7 cellular contexts compared by ENCODE assay signal in genomic region chr7:105028941-105029340, GRCh38. TPM values are rescaled to one million over a fixed set of nuclear protein-coding genes. Genes with fewer than 3 reads are reported as not detected.
DNase-seq lines count a peak whose midpoint lies in the region; ATAC-seq and TF ChIP-seq lines count a peak whose summit lies in the region.
"Not testable (repeated sequence)": the region's sequence is repeated elsewhere in the genome, so short reads cannot be mapped to it uniquely, and the experiment has no call there.

No MANE protein-coding gene starts in this region.

- not testable (repeated sequence) for H3K79me1 ChIP-seq in trophoblast cell (ENCODE audit: low read length)

- not testable (repeated sequence) for ATAC-seq in CD4-positive, CD25-positive, alpha-beta regulatory T cell (ENCODE audit: low read depth in 2 of 2); naive B cell (ENCODE audit: low read depth in 2 of 2)
- ATAC-seq in activated naive CD4-positive, alpha-beta T cell treated with anti-CD3 and anti-CD28 coated beads, Interleukin-2, amount 50 U/mL, for 72 hours, result peak in 1 of 2 donors; percentile 37

- peaks cover 84% of the 10 kb centered on the region for H3K4me1 ChIP-seq in CD4-positive, CD25-positive, alpha-beta regulatory T cell (ENCODE audit: control insufficient read depth, insufficient read depth, low read length, poor library complexity, severe bottlenecking)
- peaks cover 65 to 84% (median 77%) of the 10 kb centered on the region in 4 donors for H3K4me1 ChIP-seq in esophagus muscularis mucosa
- H3K4me1 ChIP-seq in trophoblast cell (ENCODE audit: control insufficient read depth in 1 of 2, insufficient read depth in 2 of 2, low read length in 2 of 2), result not testable (repeated sequence)

- intact Hi-C loops in esophagus muscularis mucosa (cut with DNase I), result not testable (repeated sequence)

- H2BK5ac ChIP-seq in trophoblast cell (ENCODE audit: low read depth, low read length, poor library complexity), result not testable (repeated sequence)

- not testable (repeated sequence) for TF ChIP-seq CTCF in esophagus muscularis mucosa (IDR thresholded peaks at IDR 0.05)

- 91% methylated on average over 8 of the region's 8 CpGs for WGBS in esophagus muscularis mucosa
- WGBS in trophoblast cell (ENCODE audit: extremely low coverage, insufficient coverage, insufficient read length), result no CpG with 5 or more reads among the region's 8 CpGs

- not testable (repeated sequence) for H3K23ac ChIP-seq in trophoblast cell (ENCODE audit: low read length)

- H3K4ac ChIP-seq in trophoblast cell (ENCODE audit: low read depth, low read length), result peak overlapping the region; percentile 75

- not testable (repeated sequence) for H3K27me3 Mint-ChIP-seq in CD4-positive, CD25-positive, alpha-beta regulatory T cell; IgD-negative memory B cell; activated T-cell treated with anti-CD3 and anti-CD28 coated beads, Interleukin-2, amount 50 U/mL, for 24 hours; naive B cell

- not testable (repeated sequence) for H3K27me3 ChIP-seq in CD4-positive, CD25-positive, alpha-beta regulatory T cell (ENCODE audit: control insufficient read depth, insufficient read depth, low read length); esophagus muscularis mucosa; trophoblast cell (ENCODE audit: insufficient read depth, low read length)

- not testable (repeated sequence) for H2BK120ac ChIP-seq in trophoblast cell (ENCODE audit: insufficient read depth, low read length, poor library complexity)

- H3K14ac ChIP-seq in trophoblast cell (ENCODE audit: low read length), result not testable (repeated sequence)

- H3K36me3 Mint-ChIP-seq in CD4-positive, CD25-positive, alpha-beta regulatory T cell; IgD-negative memory B cell; naive B cell: not testable (repeated sequence)
- H3K36me3 Mint-ChIP-seq in activated T-cell treated with anti-CD3 and anti-CD28 coated beads, Interleukin-2, amount 50 U/mL, for 24 hours (ENCODE audit: low read depth), result peaks cover 51% of the 10 kb centered on the region
- H3K36me3 Mint-ChIP-seq in activated naive CD4-positive, alpha-beta T cell treated with anti-CD3 and anti-CD28 coated beads, Interleukin-2, amount 50 U/mL, for 72 hours, result peaks cover 0 to 13% of the 10 kb centered on the region in 2 donors

- not testable (repeated sequence) for H4K8ac ChIP-seq in trophoblast cell (ENCODE audit: low read depth, low read length)

- H3K4me2 ChIP-seq in trophoblast cell (ENCODE audit: low read length), result not testable (repeated sequence)

- H3K27ac ChIP-seq in CD4-positive, CD25-positive, alpha-beta regulatory T cell (ENCODE audit: insufficient read depth, low read length, poor library complexity, severe bottlenecking), result peak overlapping the region; percentile 16
- H3K27ac ChIP-seq in esophagus muscularis mucosa (replicated peaks in 1 of 4); trophoblast cell (ENCODE audit: low read depth, low read length): not testable (repeated sequence)

- H3K18ac ChIP-seq in trophoblast cell (ENCODE audit: low read length), result not testable (repeated sequence)

- not testable (repeated sequence) for H2AK5ac ChIP-seq in trophoblast cell (ENCODE audit: low read length)

- H3K4me3 ChIP-seq in CD4-positive, CD25-positive, alpha-beta regulatory T cell (ENCODE audit: low read depth, low read length), result peak overlapping the region; percentile 21
- H3K4me3 ChIP-seq in esophagus muscularis mucosa; trophoblast cell (ENCODE audit: low read depth, low read length): not testable (repeated sequence)

- not testable (repeated sequence) for H3K36me3 ChIP-seq in CD4-positive, CD25-positive, alpha-beta regulatory T cell (ENCODE audit: control insufficient read depth, insufficient read depth, low read length); esophagus muscularis mucosa; trophoblast cell (ENCODE audit: control insufficient read depth in 1 of 2, insufficient read depth in 2 of 2, low read length in 2 of 2)

- not testable (repeated sequence) for DNase-seq in CD4-positive, CD25-positive, alpha-beta regulatory T cell; activated T-cell treated with anti-CD3 and anti-CD28 coated beads, Interleukin-2, amount 50 U/mL, for 24 hours; activated naive CD4-positive, alpha-beta T cell treated with anti-CD3 and anti-CD28 coated beads, Interleukin-2, amount 50 U/mL, for 72 hours (ENCODE audit: low spot score in 2 of 2); naive B cell; trophoblast cell
- DNase-seq in esophagus muscularis mucosa (ENCODE audit: extremely low spot score), result peak; percentile 24

- not testable (repeated sequence) for H4K12ac ChIP-seq in trophoblast cell (ENCODE audit: low read depth, low read length)

- H3K9me3 Mint-ChIP-seq in CD4-positive, CD25-positive, alpha-beta regulatory T cell; IgD-negative memory B cell; activated T-cell treated with anti-CD3 and anti-CD28 coated beads, Interleukin-2, amount 50 U/mL, for 24 hours; activated naive CD4-positive, alpha-beta T cell treated with anti-CD3 and anti-CD28 coated beads, Interleukin-2, amount 50 U/mL, for 72 hours; naive B cell: not testable (repeated sequence)

- TF ChIP-seq POLR2A in esophagus muscularis mucosa (IDR thresholded peaks at IDR 0.05; ENCODE audit: low read depth), result not testable (repeated sequence)

- H4K91ac ChIP-seq in trophoblast cell (ENCODE audit: low read depth, low read length), result not testable (repeated sequence)

- not testable (repeated sequence) for H3K9me3 ChIP-seq in CD4-positive, CD25-positive, alpha-beta regulatory T cell (ENCODE audit: control insufficient read depth in 2 of 2, low read length in 2 of 2); esophagus muscularis mucosa; trophoblast cell (ENCODE audit: insufficient read depth, low read depth, low read length)

- not testable (repeated sequence) for TF ChIP-seq EP300 in esophagus muscularis mucosa (IDR thresholded peaks at IDR 0.05)

- H3K27ac Mint-ChIP-seq in CD4-positive, CD25-positive, alpha-beta regulatory T cell, result peak overlapping the region in 2 of 3 donors; percentile 3 to 40
- peak overlapping the region in 2 of 3 donors; percentile 46 to 83 for H3K27ac Mint-ChIP-seq in IgD-negative memory B cell
- H3K27ac Mint-ChIP-seq in activated T-cell treated with anti-CD3 and anti-CD28 coated beads, Interleukin-2, amount 50 U/mL, for 24 hours, result peak overlapping the region; percentile 77
- H3K27ac Mint-ChIP-seq in activated naive CD4-positive, alpha-beta T cell treated with anti-CD3 and anti-CD28 coated beads, Interleukin-2, amount 50 U/mL, for 72 hours, result peak overlapping the region; percentile 44 to 75
- peak overlapping the region in 4 of 6 donors; percentile 17 to 92 (median 81) for H3K27ac Mint-ChIP-seq in naive B cell

- not testable (repeated sequence) for H3K9ac ChIP-seq in trophoblast cell (ENCODE audit: low read length)

- not testable (repeated sequence) for H2BK12ac ChIP-seq in trophoblast cell (ENCODE audit: low read length)

- H3K4me1 Mint-ChIP-seq in CD4-positive, CD25-positive, alpha-beta regulatory T cell, result peaks cover 50 to 91% (median 69%) of the 10 kb centered on the region in 4 donors
- H3K4me1 Mint-ChIP-seq in IgD-negative memory B cell, result peaks cover 64 to 69% (median 66%) of the 10 kb centered on the region in 3 donors
- peaks cover 83% of the 10 kb centered on the region for H3K4me1 Mint-ChIP-seq in activated T-cell treated with anti-CD3 and anti-CD28 coated beads, Interleukin-2, amount 50 U/mL, for 24 hours (ENCODE audit: low read depth)
- peaks cover 51 to 87% (median 76%) of the 10 kb centered on the region in 3 donors for H3K4me1 Mint-ChIP-seq in naive B cell

- H3K4me3 Mint-ChIP-seq in CD4-positive, CD25-positive, alpha-beta regulatory T cell, result peak overlapping the region in 3 of 4 donors; percentile 40 to 69 (median 66)
- peak overlapping the region in 2 of 4 donors; percentile 76 to 90 for H3K4me3 Mint-ChIP-seq in IgD-negative memory B cell
- H3K4me3 Mint-ChIP-seq in activated T-cell treated with anti-CD3 and anti-CD28 coated beads, Interleukin-2, amount 50 U/mL, for 24 hours, result not testable (repeated sequence)
- H3K4me3 Mint-ChIP-seq in naive B cell, result peak overlapping the region in 5 of 8 donors; percentile 60 to 72 (median 68)

- H3K79me2 ChIP-seq in trophoblast cell (ENCODE audit: control insufficient read depth, insufficient read depth, low read length, poor library complexity), result not testable (repeated sequence)

- not testable (repeated sequence) for H2AFZ ChIP-seq in trophoblast cell (ENCODE audit: insufficient read depth, low read length, poor library complexity)

RNA-seq across cellular contexts. Expression of gene KMT2E, which starts 14.9 kb away (rescaled TPM):
- 360 TPM for total RNA-seq in CD4-positive, CD25-positive, alpha-beta regulatory T cell
- polyA plus RNA-seq in CD4-positive, CD25-positive, alpha-beta regulatory T cell, result 100 to 1,000 TPM; 146 to 197 (median 177) TPM
- polyA plus RNA-seq in IgD-negative memory B cell, result 239 TPM
- 100 to 1,000 TPM; 105 to 122 TPM for total RNA-seq in activated naive CD4-positive, alpha-beta T cell treated with anti-CD3 and anti-CD28 coated beads, Interleukin-2, amount 50 U/mL, for 72 hours
- total RNA-seq in esophagus muscularis mucosa, result 100 to 1,000 TPM in 2 of 4 donors, 10 to 100 TPM in 2; 77.0 to 109 (median 94.0) TPM
- polyA plus RNA-seq in naive B cell (ENCODE audit: low read depth in 6 of 6), result 100 to 1,000 TPM; 165 to 343 (median 213) TPM
- polyA plus RNA-seq in trophoblast cell (2013), result 25.0 and 25.8 TPM in 2 replicates

Comparison
In these comparisons a context has a peak if more than half of its experiments do, and no peak if none do; other contexts are left out.
1. H3K27ac Mint-ChIP-seq: peak in every context shown above with its lines; median percentile 81 in naive B cell; 77 in activated T-cell treated with anti-CD3 and anti-CD28 coated beads, Interleukin-2, amount 50 U/mL, for 24 hours; 64 in IgD-negative memory B cell; 60 in activated naive CD4-positive, alpha-beta T cell treated with anti-CD3 and anti-CD28 coated beads, Interleukin-2, amount 50 U/mL, for 72 hours; 22 in CD4-positive, CD25-positive, alpha-beta regulatory T cell.